In genomic region chr15:40097968-40098476, GRCh38 we compare ENCODE assay signal across 1 cellular context.
TF ChIP-seq lines count a peak whose summit lies in the region.

No MANE protein-coding gene starts in this region.

TF ChIP-seq in GM23338, 12 proteins besides CTCF, POLR2A, EP300 and RAD21 (continued from another document):
- TF ChIP-seq STAT1 (IDR thresholded peaks at IDR 0.05; ENCODE audit: unreplicated experiment) = no peak
